Comparison of ENCODE assay signal across 23 cellular contexts in the genomic region with DNA sequence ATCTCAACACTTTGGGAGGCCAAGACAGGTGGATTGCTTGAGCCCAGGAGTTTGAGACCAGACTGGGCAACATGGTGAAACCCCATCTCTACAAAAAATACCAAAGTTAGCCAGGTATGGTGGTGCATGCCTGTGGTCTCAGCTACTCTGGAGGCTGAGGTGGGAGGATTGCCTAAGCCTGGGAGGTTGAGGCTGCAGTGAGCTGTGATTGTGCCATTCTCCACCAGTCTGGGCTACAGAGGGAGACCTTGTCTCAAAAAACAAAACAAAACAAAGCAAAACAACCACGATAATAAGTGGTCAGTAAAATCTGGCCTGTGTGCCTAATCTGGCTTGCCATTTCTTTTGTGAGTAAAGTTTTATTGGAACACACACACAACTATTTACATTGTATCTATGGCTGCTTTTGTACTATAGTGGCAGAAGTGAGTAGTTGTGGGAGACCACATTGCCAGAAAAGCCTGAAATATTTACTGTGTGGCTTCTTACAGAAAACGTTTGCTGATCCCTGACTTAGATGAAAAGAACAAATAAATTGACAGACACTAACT.
"Had no signal": no experiment of that assay in that cellular context is flagged by ENCODE, and none has a peak within 500 bp of the region (broad histone marks: within the 10 kb centered on the region; RNA-seq: fewer than 3 reads in every experiment).

No MANE protein-coding gene starts in this region.

- ATAC-seq: activated CD8-positive, alpha-beta T cell treated with anti-CD3 and anti-CD28 coated beads, Interleukin-2, amount 10 ng/mL, durations not matched to agents 7 days and 5 days; activated naive CD4-positive, alpha-beta T cell treated with anti-CD3 and anti-CD28 coated beads, Interleukin-2, amount 50 U/mL, for 72 hours; body of pancreas; WTC11 had no signal

- H3K27me3 ChIP-seq: body of pancreas, colonic mucosa, esophagus squamous epithelium, hepatocyte, right atrium auricular region, tibial nerve had no signal

- FAIRE-seq: kidney, small intestine had no signal

- H3K36me3 ChIP-seq: colonic mucosa, esophagus squamous epithelium, right atrium auricular region, tibial nerve had no signal

- H3K4me2 ChIP-seq: hepatocyte had no signal

- H2AFZ ChIP-seq: hepatocyte had no signal

- H3K4me1 ChIP-seq: body of pancreas, colonic mucosa, esophagus squamous epithelium, left ventricle myocardium inferior, right atrium auricular region, tibial nerve had no signal

- H3K27ac ChIP-seq: body of pancreas, colonic mucosa, esophagus squamous epithelium, hepatocyte, left ventricle myocardium inferior, right atrium auricular region, tibial nerve had no signal

- DNase-seq: activated CD4-positive, alpha-beta T cell treated with anti-CD3 and anti-CD28 coated beads, Interleukin-2, amount 10 ng/mL, durations not matched to agents 24 days and 14 days; activated CD8-positive, alpha-beta memory T cell treated with anti-CD3 and anti-CD28 coated beads, Interleukin-2, amount 50 U/mL, for 4 hours; activated CD8-positive, alpha-beta T cell treated with anti-CD3 and anti-CD28 coated beads, Interleukin-2, amount 10 ng/mL, durations not matched to agents 7 days and 5 days; activated gamma-delta T cell; activated T-cell treated with anti-CD3 and anti-CD28 coated beads, Interleukin-2, amount 50 U/mL, for 48 hours; amygdala; body of pancreas; caudate nucleus; colonic mucosa; esophagus squamous epithelium; kidney; left ventricle myocardium inferior; nephron progenitor cell; occipital lobe; small intestine; stimulated activated CD4-positive, alpha-beta T cell treated with anti-CD3 and anti-CD28 coated beads, Interleukin-4, amount 100 ng/mL, for 24 hours; stimulated activated naive CD4-positive, alpha-beta T cell treated with Interleukin-2 at 50 U/mL for 16 hours; substantia nigra had no signal

- H3K9me3 ChIP-seq: body of pancreas, colonic mucosa had no signal

- H3K79me2 ChIP-seq: hepatocyte had no signal

- H3K4me3 ChIP-seq: body of pancreas, colonic mucosa, esophagus squamous epithelium, hepatocyte, left ventricle myocardium inferior, right atrium auricular region, tibial nerve had no signal
